In genomic region chr14:41830679-41831078, GRCh38 we compare ENCODE assay signal across 12 cellular contexts.
A peak's percentile ranks its signal among the peaks of the same experiment; 100 is the strongest.
DNase-seq lines count a peak whose midpoint lies in the region; ATAC-seq and TF ChIP-seq lines count a peak whose summit lies in the region.
"Had no signal": no experiment of that assay in that cellular context is flagged by ENCODE, and none has a peak within 500 bp of the region (broad histone marks: within the 10 kb centered on the region; RNA-seq: fewer than 3 reads in every experiment).

No MANE protein-coding gene starts in this region.

- ATAC-seq in left colon, result no peak
- no peak for ATAC-seq in activated CD8-positive, alpha-beta memory T cell treated with anti-CD3 and anti-CD28 coated beads, Interleukin-2, amount 10 ng/mL, durations not matched to agents 7 days and 5 days
- no peak for ATAC-seq in natural killer cell
- ATAC-seq in GM18867 (IDR thresholded peaks at IDR 0.05; ENCODE audit: unreplicated experiment), result no peak
- ATAC-seq: activated T-cell treated with anti-CD3 and anti-CD28 coated beads, Interleukin-2, amount 50 U/mL, for 72 hours; CD8-positive, alpha-beta T cell had no signal

- peaks cover 2% of the 10 kb centered on the region for H3K9me3 Mint-ChIP-seq in activated CD8-positive, alpha-beta memory T cell treated with anti-CD3 and anti-CD28 coated beads, Interleukin-2, amount 10 ng/mL, durations not matched to agents 7 days and 5 days (ENCODE audit: low read depth)
- H3K9me3 Mint-ChIP-seq in natural killer cell, result peaks cover 12 to 15% of the 10 kb centered on the region in 2 donors

- H3K79me2 ChIP-seq in mammary epithelial cell (ENCODE audit: insufficient read depth, low read length), result no peaks in the 10 kb centered on the region

- H2AFZ ChIP-seq in mammary epithelial cell (ENCODE audit: low read depth, low read length), result no peak overlapping the region

- peak; percentile 33 for DNase-seq in ELR (ENCODE audit: low read depth)
- peak; percentile 81 for DNase-seq in NCI-H146 treated with DMSO at 0.1 percent for 48 hours (lab: John Stamatoyannopoulos, UW; ENCODE audit: unreplicated experiment)
- DNase-seq in mammary epithelial cell, result peak; percentile 60
- peak; percentile 3 to 24 for DNase-seq in left colon
- no peak for DNase-seq in activated CD8-positive, alpha-beta memory T cell treated with anti-CD3 and anti-CD28 coated beads, Interleukin-2, amount 10 ng/mL, durations not matched to agents 7 days and 5 days
- DNase-seq in natural killer cell, result no peak
- DNase-seq: activated CD4-positive, alpha-beta T cell treated with anti-CD3 and anti-CD28 coated beads for 1 hour; activated T-cell treated with anti-CD3 and anti-CD28 coated beads, Interleukin-2, amount 50 U/mL, for 72 hours; CD8-positive, alpha-beta T cell; NCI-H2227 treated with DMSO at 0.1 percent for 48 hours; substantia nigra had no signal

- no peak overlapping the region for H3K9ac ChIP-seq in mammary epithelial cell (ENCODE audit: insufficient read depth, low read length)

- no TSS peak for BruUV-seq in mammary epithelial cell (replicated peaks; lab: Mats Ljungman, UMichigan)

- TF ChIP-seq CTCF in mammary epithelial cell (conservative IDR thresholded peaks at IDR 0.05 in 1 of 2, IDR thresholded peaks at IDR 0.05 in 1 of 2; ENCODE audit: extremely low read depth in 1 of 2, insufficient read depth in 1 of 2, low read depth in 1 of 2, low read length in 2 of 2) (no peak), natural killer cell (IDR thresholded peaks at IDR 0.05) (no peak)

- no peaks in the 10 kb centered on the region for H3K27me3 Mint-ChIP-seq in activated CD8-positive, alpha-beta memory T cell treated with anti-CD3 and anti-CD28 coated beads, Interleukin-2, amount 10 ng/mL, durations not matched to agents 7 days and 5 days
- H3K27me3 Mint-ChIP-seq in natural killer cell (ENCODE audit: low read depth in 2 of 2), result no peaks in the 10 kb centered on the region

- H3K27me3 ChIP-seq in mammary epithelial cell (ENCODE audit: insufficient read depth, low read length), result no peaks in the 10 kb centered on the region

- H4K20me1 ChIP-seq in mammary epithelial cell (ENCODE audit: insufficient read depth, low read length), result no peaks in the 10 kb centered on the region

- no peak overlapping the region for H3K4me3 Mint-ChIP-seq in activated CD8-positive, alpha-beta memory T cell treated with anti-CD3 and anti-CD28 coated beads, Interleukin-2, amount 10 ng/mL, durations not matched to agents 7 days and 5 days
- H3K4me3 Mint-ChIP-seq in natural killer cell, result no peak overlapping the region
- H3K4me3 Mint-ChIP-seq: activated T-cell treated with anti-CD3 and anti-CD28 coated beads, Interleukin-2, amount 50 U/mL, for 72 hours; CD8-positive, alpha-beta T cell had no signal

- no peaks in the 10 kb centered on the region for H3K36me3 ChIP-seq in mammary epithelial cell (ENCODE audit: insufficient read depth, low read length)

- dilution Hi-C loops in mammary epithelial cell (cut with HindIII; ENCODE audit: low sequenced_read_pairs), result no loop called here

- H3K9me3 ChIP-seq in mammary epithelial cell (replicated peaks; ENCODE audit: insufficient read depth, low read length), result peaks cover 3% of the 10 kb centered on the region

- 0% methylated on average over 1 of the region's 1 CpG for WGBS in mammary epithelial cell (ENCODE audit: low coverage, missing lambda C conversion rate)

- no peaks in the 10 kb centered on the region for H3K4me1 Mint-ChIP-seq in activated CD8-positive, alpha-beta memory T cell treated with anti-CD3 and anti-CD28 coated beads, Interleukin-2, amount 10 ng/mL, durations not matched to agents 7 days and 5 days
- no peaks in the 10 kb centered on the region for H3K4me1 Mint-ChIP-seq in natural killer cell

- peaks cover 2% of the 10 kb centered on the region for H3K4me1 ChIP-seq in mammary epithelial cell (ENCODE audit: insufficient read depth, low read length)

- intact Hi-C loops in mammary epithelial cell (cut with micrococcal nuclease), result no loop called here
- intact Hi-C loops in left colon (cut with DNase I, micrococcal nuclease), result no loop called here
- intact Hi-C loops in natural killer cell (cut with micrococcal nuclease), result no loop called here

- H3K27ac Mint-ChIP-seq in activated CD8-positive, alpha-beta memory T cell treated with anti-CD3 and anti-CD28 coated beads, Interleukin-2, amount 10 ng/mL, durations not matched to agents 7 days and 5 days, result no peak overlapping the region
- H3K27ac Mint-ChIP-seq in natural killer cell, result no peak overlapping the region
- H3K27ac Mint-ChIP-seq: activated T-cell treated with anti-CD3 and anti-CD28 coated beads, Interleukin-2, amount 50 U/mL, for 72 hours; CD8-positive, alpha-beta T cell had no signal

- no peaks in the 10 kb centered on the region for H3K36me3 Mint-ChIP-seq in activated CD8-positive, alpha-beta memory T cell treated with anti-CD3 and anti-CD28 coated beads, Interleukin-2, amount 10 ng/mL, durations not matched to agents 7 days and 5 days
- H3K36me3 Mint-ChIP-seq in natural killer cell, result peaks cover 15% of the 10 kb centered on the region
- H3K36me3 Mint-ChIP-seq: CD8-positive, alpha-beta T cell had no signal

- no peak overlapping the region for H3K4me3 ChIP-seq in mammary epithelial cell (replicated peaks in 1 of 3; ENCODE audit: insufficient read depth in 1 of 3, low read depth in 2 of 3, low read length in 3 of 3)

- H3K27ac ChIP-seq in mammary epithelial cell (ENCODE audit: insufficient read depth, low read depth, low read length), result no peak overlapping the region

- in situ Hi-C loops in mammary epithelial cell (cut with MboI; ENCODE audit: low sequenced_read_pairs in 2 of 2), result no loop called here

- CTCF ChIA-PET in mammary epithelial cell (lab: Charles Lee; ENCODE audit: low non-redundant PET), result no interaction called here
- CTCF ChIA-PET in activated CD8-positive, alpha-beta memory T cell treated with anti-CD3 and anti-CD28 coated beads, Interleukin-2, amount 10 ng/mL, durations not matched to agents 7 days and 5 days (lab: Charles Lee), result no interaction called here

- H3K4me2 ChIP-seq in mammary epithelial cell (ENCODE audit: insufficient read depth, low read depth, low read length), result no peak overlapping the region

Comparison
In these comparisons a context has a peak if more than half of its experiments do, and no peak if none do; other contexts are left out.
1. DNase-seq: peak in ELR (single experiment), NCI-H146 treated with DMSO at 0.1 percent for 48 hours (single experiment), mammary epithelial cell (single experiment) and left colon (2 of 2); none in activated CD8-positive, alpha-beta memory T cell treated with anti-CD3 and anti-CD28 coated beads, Interleukin-2, amount 10 ng/mL, durations not matched to agents 7 days and 5 days (single experiment) and natural killer cell (single experiment).